In genomic region chr3:195960971-195961760, GRCh38 we compare ENCODE assay signal across 8 cellular contexts. TPM values are rescaled to one million over a fixed set of nuclear protein-coding genes. Genes with fewer than 3 reads are reported as not detected.
A peak's percentile ranks its signal among the peaks of the same experiment; 100 is the strongest.
DNase-seq lines count a peak whose midpoint lies in the region; ATAC-seq and TF ChIP-seq lines count a peak whose summit lies in the region.
"Not testable (repeated sequence)": the region's sequence is repeated elsewhere in the genome, so short reads cannot be mapped to it uniquely, and the experiment has no call there.

No MANE protein-coding gene starts in this region.

- not testable (repeated sequence) for BruUV-seq in OCI-LY7 (replicated peaks; lab: Mats Ljungman, UMichigan)

- not testable (repeated sequence) for H3K9me3 ChIP-seq in GM23248 (ENCODE audit: low read depth); OCI-LY7 (ENCODE audit: low read length)

- H3K27me3 Mint-ChIP-seq in central memory CD8-positive, alpha-beta T cell = not testable (repeated sequence)

- WGBS in GM23248 (ENCODE audit: low coverage in 1 of 2, low lambda C conversion rate in 2 of 2, missing lambda C conversion rate in 2 of 2), 2 experiments = 95 to 96% methylated on average over 12 to 25 of the region's 25 CpGs

- H3K9ac ChIP-seq in GM23248 = not testable (repeated sequence)

- H3K27ac Mint-ChIP-seq in central memory CD8-positive, alpha-beta T cell (ENCODE audit: low read depth) = peak overlapping the region; percentile 83

- in situ Hi-C loops in GM23248 (cut with MboI) = not testable (repeated sequence)

- H3K9me3 Mint-ChIP-seq in central memory CD8-positive, alpha-beta T cell = not testable (repeated sequence)

- POLR2A ChIA-PET in OCI-LY7 (lab: Charles Lee) = interaction anchor here (0.6 to 0.8 kb wide), 2 partner anchors 67 to 214 kb away, joined by 3 to 4 read pairs; no protein-coding TSS in a partner anchor

- CTCF ChIA-PET in OCI-LY7 (lab: Charles Lee; ENCODE audit: unreplicated experiment) = not testable (repeated sequence)

- H3K4me3 ChIP-seq in GM23248; OCI-LY7 (ENCODE audit: low read depth, low read length, poor library complexity, severe bottlenecking): not testable (repeated sequence)

- not testable (repeated sequence) for H3K4me1 ChIP-seq in GM23248 (ENCODE audit: insufficient read depth); OCI-LY7 (ENCODE audit: insufficient read depth, low read length, poor library complexity, severe bottlenecking)

- not testable (repeated sequence) for H3K4me2 ChIP-seq in GM23248 (ENCODE audit: unreplicated experiment); OCI-LY7 (ENCODE audit: low read length)

- not testable (repeated sequence) for H3K27me3 ChIP-seq in GM23248 (replicated peaks; ENCODE audit: insufficient read depth)

- peaks cover 21% of the 10 kb centered on the region for H3K36me3 Mint-ChIP-seq in central memory CD8-positive, alpha-beta T cell (ENCODE audit: insufficient read depth)

- H3K79me2 ChIP-seq in GM23248 (ENCODE audit: insufficient read depth); OCI-LY7 (ENCODE audit: insufficient read depth, low read depth, low read length): not testable (repeated sequence)

- H4K20me1 ChIP-seq in GM23248 (ENCODE audit: insufficient read depth); OCI-LY7 (ENCODE audit: insufficient read depth, low read length): not testable (repeated sequence)

- peaks cover 20% of the 10 kb centered on the region for H3F3A ChIP-seq in GM23248 (ENCODE audit: insufficient read depth)

- not testable (repeated sequence) for H3K36me3 ChIP-seq in GM23248 (ENCODE audit: low read depth)
- H3K36me3 ChIP-seq in OCI-LY7 (ENCODE audit: insufficient read depth, low read length) = peaks cover 26% of the 10 kb centered on the region

- ATAC-seq in central memory CD8-positive, alpha-beta T cell (replicated peaks; ENCODE audit: extremely low read depth, poor library complexity, severe bottlenecking) = not testable (repeated sequence)

- not testable (repeated sequence) for H3K9me2 ChIP-seq in GM23248 (ENCODE audit: insufficient read depth); OCI-LY7 (ENCODE audit: insufficient read depth, low read length)

- H3K27ac ChIP-seq in GM23248; OCI-LY7 (ENCODE audit: low read depth, low read length, poor library complexity, severe bottlenecking): not testable (repeated sequence)

- intact Hi-C loops in OCI-LY7 (cut with micrococcal nuclease; ENCODE audit: unreplicated experiment) = loop anchor here (5.0 kb wide), 1 partner anchor 274 kb away; no protein-coding TSS in a partner anchor

- DNase-seq in A172 (ENCODE audit: low spot score) (peak; percentile 48), GM23248 (peak; percentile 47), OCI-LY7 (ENCODE audit: low spot score) (peak; percentile 29), kidney tubule cell (ENCODE audit: low spot score) (peak; percentile 12)
- peak; percentile 64 for DNase-seq in activated CD4-positive, CD25-positive, alpha-beta regulatory T cell treated with anti-CD3 and anti-CD28 coated beads, Interleukin-2, amount 50 U/mL, for 72 hours
- DNase-seq in activated T-cell treated with anti-CD3 and anti-CD28 coated beads, Interleukin-2, amount 50 U/mL, for 48 hours = peak; percentile 73 to 77
- not testable (repeated sequence) for DNase-seq in central memory CD8-positive, alpha-beta T cell (ENCODE audit: low spot score in 2 of 2)
- DNase-seq in stimulated activated CD4-positive, alpha-beta T cell treated with anti-CD3 and anti-CD28 coated beads, Interleukin-1b, Interleukin-23, amount 100 ng/mL, for 48 hours = peak; percentile 71

- not testable (repeated sequence) for TF ChIP-seq CTCF in OCI-LY7 (conservative IDR thresholded peaks at IDR 0.05; ENCODE audit: low read length)

- not testable (repeated sequence) for H2AFZ ChIP-seq in GM23248; OCI-LY7 (ENCODE audit: low read length)

- not testable (repeated sequence) for H3K4me1 Mint-ChIP-seq in central memory CD8-positive, alpha-beta T cell

- not testable (repeated sequence) for H3K4me3 Mint-ChIP-seq in central memory CD8-positive, alpha-beta T cell

RNA-seq across cellular contexts. Expression of gene TNK2, which starts 52.8 kb away (rescaled TPM):
- 14.6 and 15.4 TPM in 2 replicates for total RNA-seq in A172 (2014; rRNA removed; shearing (Covaris generic))
- 8.5 and 12.3 TPM in 2 replicates for total RNA-seq in GM23248 (2014; rRNA removed; shearing (Covaris generic))
- 3.2 and 3.4 TPM in 2 replicates for polyA plus RNA-seq in GM23248 (2016; fragmentation: Nextera tagmentation; extraction: Ambion mirVana)
- total RNA-seq in OCI-LY7 (2014; rRNA removed; shearing (Covaris generic)) = 32.9 and 43.6 TPM in 2 replicates
- total RNA-seq in OCI-LY7 (2022) = 92.1 and 103 TPM in 2 replicates
